1 cellular context compared by ENCODE assay signal in genomic region chr1:43321331-43321891, GRCh38.
TF ChIP-seq lines count a peak whose summit lies in the region.

No MANE protein-coding gene starts in this region.

TF ChIP-seq in endothelial cell of umbilical vein, 7 proteins besides CTCF, POLR2A, EP300 and RAD21:
- TF ChIP-seq GATA2 (IDR thresholded peaks at IDR 0.05; ENCODE audit: insufficient read depth, insufficient read length, low read depth, low read length), result no peak
- TF ChIP-seq FOS (IDR thresholded peaks at IDR 0.05; ENCODE audit: borderline replicate concordance, insufficient read depth, low read length), result no peak
- peak; percentile 20 for TF ChIP-seq POLR2AphosphoS5 (IDR thresholded peaks at IDR 0.05; ENCODE audit: insufficient read depth, low read depth, low read length)
- TF ChIP-seq MAX (IDR thresholded peaks at IDR 0.05; ENCODE audit: insufficient read depth, insufficient read length), result no peak
- TF ChIP-seq EZH2 (IDR thresholded peaks at IDR 0.05; ENCODE audit: borderline replicate concordance, low read depth, low read length, severe bottlenecking), result no peak
- no peak for TF ChIP-seq MYC (IDR thresholded peaks at IDR 0.05; ENCODE audit: low read depth, low read length)
- TF ChIP-seq JUN (IDR thresholded peaks at IDR 0.05; ENCODE audit: borderline replicate concordance, insufficient read depth, insufficient read length, low read depth), result no peak
